ENCODE assay signal across 8 cellular contexts in genomic region chr16:2339521-2340484, GRCh38. TPM values are rescaled to one million over a fixed set of nuclear protein-coding genes. Genes with fewer than 3 reads are reported as not detected.
DNase-seq lines count a peak whose midpoint lies in the region; ATAC-seq and TF ChIP-seq lines count a peak whose summit lies in the region.

No MANE protein-coding gene starts in this region.

- DNase-seq in RPMI7951 (ENCODE audit: low read depth) = peak; percentile 14
- DNase-seq in adipocyte (ENCODE audit: low read depth) = peak; percentile 66
- DNase-seq in right cardiac atrium = peak; percentile 72 to 85 (median 84)
- DNase-seq in psoas muscle = peak; percentile 65 to 79
- no peak for DNase-seq in T1000 (lab: John Stamatoyannopoulos, UW)

- H3K36me3 ChIP-seq in adipocyte (ENCODE audit: control insufficient read depth, insufficient read depth, low read length, severe bottlenecking) = no peaks in the 10 kb centered on the region
- H3K36me3 ChIP-seq in psoas muscle (ENCODE audit: insufficient read depth in 1 of 2, low read depth in 1 of 2) = no peaks in the 10 kb centered on the region

- peak overlapping the region; percentile 84 for H3K27ac ChIP-seq in C4-2B
- no peak overlapping the region for H3K27ac ChIP-seq in right cardiac atrium (ENCODE audit: low read length)
- H3K27ac ChIP-seq in psoas muscle = peak overlapping the region; percentile 32

- H3K4me3 ChIP-seq in adipocyte (ENCODE audit: low read length) = peak overlapping the region; percentile 78
- peak overlapping the region; percentile 74 for H3K4me3 ChIP-seq in right cardiac atrium (ENCODE audit: low read length)
- peak overlapping the region; percentile 83 for H3K4me3 ChIP-seq in psoas muscle

- H3K9me3 ChIP-seq in adipocyte (ENCODE audit: control insufficient read depth, low read length) = no peaks in the 10 kb centered on the region
- H3K9me3 ChIP-seq in right cardiac atrium (ENCODE audit: control insufficient read depth, low read length) = no peaks in the 10 kb centered on the region
- no peaks in the 10 kb centered on the region for H3K9me3 ChIP-seq in psoas muscle

- TF ChIP-seq CTCF in C4-2B (conservative IDR thresholded peaks at IDR 0.05) = no peak
- no peak for TF ChIP-seq CTCF in psoas muscle (IDR thresholded peaks at IDR 0.05)

- ATAC-seq in GM19043 (IDR thresholded peaks at IDR 0.05; ENCODE audit: low read depth, unreplicated experiment) (peak; percentile 25), HG03354 (IDR thresholded peaks at IDR 0.05; ENCODE audit: poor library complexity, severe bottlenecking, unreplicated experiment) (peak; percentile 40), right cardiac atrium (peak; percentile 24 to 44), psoas muscle (peak; percentile 6 to 30 (median 20))

- intact Hi-C loops in right cardiac atrium (cut with DNase I) = loop anchor here in 3 of 4 donors (2.0 to 10.0 kb wide), 4 partner anchors 82 to 159 kb away; partner anchors contain the start of gene CCNF (in 1 of the 3)
- intact Hi-C loops in psoas muscle (cut with DNase I) = loop anchor here (1.0 to 5.0 kb wide), 4 partner anchors 73 to 162 kb away; partner anchors contain the start of genes CCNF (in 2 of the 2) and RNPS1 (in 1 of the 2)

- peaks cover 5% of the 10 kb centered on the region for H3K4me1 ChIP-seq in adipocyte (ENCODE audit: control insufficient read depth, insufficient read depth, low read length)
- no peaks in the 10 kb centered on the region for H3K4me1 ChIP-seq in right cardiac atrium (ENCODE audit: control insufficient read depth, insufficient read depth, low read length)
- peaks cover 10% of the 10 kb centered on the region for H3K4me1 ChIP-seq in psoas muscle

- H3K9ac ChIP-seq in adipocyte (ENCODE audit: low read length) = peak overlapping the region; percentile 46

- 4% methylated on average over 98 of the region's 98 CpGs for WGBS in right cardiac atrium
- 3 to 5% (median 3%) methylated on average over 84 to 98 of the region's 98 CpGs for WGBS in psoas muscle, 3 donors

- H3K27me3 ChIP-seq in adipocyte (replicated peaks; ENCODE audit: control insufficient read depth, insufficient read depth, low read length) (peaks cover 13% of the 10 kb centered on the region), right cardiac atrium (ENCODE audit: control insufficient read depth, insufficient read depth) (no peaks in the 10 kb centered on the region), psoas muscle (ENCODE audit: insufficient read depth in 3 of 3, low read length in 2 of 3) (no peaks in the 10 kb centered on the region)

RNA-seq across cellular contexts. Expression of gene ABCA3, which starts 0.7 kb away (rescaled TPM):
- 0.20 and 0.60 TPM in 2 replicates for total RNA-seq in RPMI7951 (2014; rRNA removed; shearing (Covaris generic))
- total RNA-seq in right cardiac atrium = 10 to 100 TPM in 1 of 4 donors, 1 to 10 TPM in 3; 7.7 to 11.3 (median 8.5) TPM
- polyA plus RNA-seq in right cardiac atrium = 6.9 TPM
- 1 to 10 TPM; 8.6 to 9.4 (median 9.0) TPM for total RNA-seq in psoas muscle
- 1 to 10 TPM; 2.2 to 5.2 (median 3.0) TPM for polyA plus RNA-seq in psoas muscle
